1 cellular context compared by ENCODE assay signal in genomic region chr12:121702944-121703343, GRCh38.
TF ChIP-seq lines count a peak whose summit lies in the region.

No MANE protein-coding gene starts in this region.

TF ChIP-seq in H1, 55 proteins besides CTCF, POLR2A, EP300 and RAD21:
- TF ChIP-seq HDAC6 (IDR thresholded peaks at IDR 0.05; ENCODE audit: low read depth, low read length) (no peak), USF2 (IDR thresholded peaks at IDR 0.05; ENCODE audit: low read length) (no peak), RXRA (IDR thresholded peaks at IDR 0.05; ENCODE audit: insufficient read depth, low read depth, low read length) (no peak), SIRT6 (IDR thresholded peaks at IDR 0.05; ENCODE audit: low read length) (no peak), MAFK (IDR thresholded peaks at IDR 0.05; ENCODE audit: low read depth, low read length) (no peak), ASH2L (IDR thresholded peaks at IDR 0.05; ENCODE audit: low read length) (no peak), CBX8 (IDR thresholded peaks at IDR 0.05; ENCODE audit: borderline replicate concordance, low read depth, low read length) (no peak), TAF7 (optimal IDR thresholded peaks at IDR 0.05; ENCODE audit: borderline replicate concordance, low read depth, low read length) (no peak), KDM4A (IDR thresholded peaks at IDR 0.05; ENCODE audit: low read depth, low read length, severe bottlenecking) (no peak), CTBP2 (IDR thresholded peaks at IDR 0.05; ENCODE audit: borderline replicate concordance, insufficient read depth, insufficient read length, low read length) (no peak), SP2 (IDR thresholded peaks at IDR 0.05; ENCODE audit: low read length) (no peak)
